1 cellular context compared by ENCODE assay signal in genomic region chr17:71085238-71086033, GRCh38.
TF ChIP-seq lines count a peak whose summit lies in the region.

No MANE protein-coding gene starts in this region.

TF ChIP-seq in K562, 482 proteins besides CTCF, POLR2A, EP300 and RAD21 (continued from another document):
- TF ChIP-seq PTRF (tag; IDR thresholded peaks at IDR 0.05) (no peak), HDAC3 (IDR thresholded peaks at IDR 0.05; ENCODE audit: borderline replicate concordance, partially characterized antibody) (no peak), SMAD2 (IDR thresholded peaks at IDR 0.05; ENCODE audit: low read depth, low read length) (no peak), ESRRA (IDR thresholded peaks at IDR 0.05; ENCODE audit: borderline replicate concordance, low read depth) (no peak), MCM7 (IDR thresholded peaks at IDR 0.05) (no peak)
